ENCODE assay signal across 8 cellular contexts in genomic region chr20:18137412-18138265, GRCh38. TPM values are rescaled to one million over a fixed set of nuclear protein-coding genes. Genes with fewer than 3 reads are reported as not detected.
DNase-seq lines count a peak whose midpoint lies in the region; ATAC-seq and TF ChIP-seq lines count a peak whose summit lies in the region.

Gene KAT14, plus strand, starts transcription at chr20:18137863. Its CDS starts 4,798 bp downstream, at chr20:18142661.
Gene PET117, plus strand, starts transcription at chr20:18137863. Its CDS starts 93 bp downstream, at chr20:18137956.

- ATAC-seq in GM21528 (IDR thresholded peaks at IDR 0.05; ENCODE audit: low FRiP score, unreplicated experiment) (peak; percentile 90), PC-3 (peak; percentile 88), esophagus mucosa (peak; percentile 99)

- H3F3A ChIP-seq in PC-3 (ENCODE audit: low read length, unreplicated experiment), result no peaks in the 10 kb centered on the region

- H3K4me2 ChIP-seq in PC-3 (ENCODE audit: low read length), result peak within 1 kb of the TSS; percentile 98

- peak within 1 kb of the TSS; percentile 93 for H3K27ac Mint-ChIP-seq in activated T-cell treated with anti-CD3 and anti-CD28 coated beads, Interleukin-2, amount 50 U/mL, for 24 hours

- CTCF ChIA-PET in PC-3 (lab: Charles Lee), result no interaction called here

- H3K27ac ChIP-seq in PC-3 (ENCODE audit: low read length) (peak within 1 kb of the TSS; percentile 69), muscle layer of colon (ENCODE audit: low read depth, low read length) (peak within 1 kb of the TSS; percentile 77)

- H3K9ac ChIP-seq in PC-3 (ENCODE audit: low read length), result peak within 1 kb of the TSS; percentile 97
- H3K9ac ChIP-seq in muscle layer of colon (ENCODE audit: low read length), result peak within 1 kb of the TSS; percentile 96

- no peaks in the 10 kb centered on the region for H3K27me3 ChIP-seq in PC-3 (ENCODE audit: low read length)
- H3K27me3 ChIP-seq in muscle layer of colon (ENCODE audit: control insufficient read depth in 1 of 2, insufficient read depth in 2 of 2, low read length in 2 of 2), result no peaks in the 10 kb centered on the region

- POLR2A ChIA-PET in PC-3 (lab: Charles Lee; ENCODE audit: unreplicated experiment), result interaction anchor here (0.5 to 0.6 kb wide), 2 partner anchors 150 to 193 kb away, joined by 3 to 5 read pairs; no protein-coding TSS in a partner anchor

- peak within 1 kb of the TSS; percentile 100 for H2AFZ ChIP-seq in PC-3 (ENCODE audit: low read length)

- H3K36me3 Mint-ChIP-seq in activated T-cell treated with anti-CD3 and anti-CD28 coated beads, Interleukin-2, amount 50 U/mL, for 24 hours (ENCODE audit: low read depth), result peaks cover 31% of the 10 kb centered on the region

- no peaks in the 10 kb centered on the region for H3K9me2 ChIP-seq in PC-3 (replicated peaks; ENCODE audit: low read length)

- H3K4me1 Mint-ChIP-seq in activated T-cell treated with anti-CD3 and anti-CD28 coated beads, Interleukin-2, amount 50 U/mL, for 24 hours (ENCODE audit: low read depth), result peaks cover 41% of the 10 kb centered on the region

- 0 out of 2 replicates have a peak, but pooled peaks cover 9% of the 10 kb centered on the region for H3K36me3 ChIP-seq in PC-3 (ENCODE audit: low read depth, low read length)
- peaks cover 7% of the 10 kb centered on the region for H3K36me3 ChIP-seq in muscle layer of colon (ENCODE audit: insufficient read depth, low read length)

- H3K4me3 ChIP-seq in PC-3 (ENCODE audit: low read length), result peak within 1 kb of the TSS; percentile 92
- H3K4me3 ChIP-seq in muscle layer of colon (ENCODE audit: low read depth in 1 of 2, low read length in 2 of 2), result peak within 1 kb of the TSS; percentile 94 to 96

- no peaks in the 10 kb centered on the region for H3K9me3 Mint-ChIP-seq in activated T-cell treated with anti-CD3 and anti-CD28 coated beads, Interleukin-2, amount 50 U/mL, for 24 hours

- TSS peak; percentile 84 for BruUV-seq in PC-3 (replicated peaks; lab: Mats Ljungman, UMichigan)

- peak within 1 kb of the TSS; percentile 89 for H3K4me3 Mint-ChIP-seq in activated T-cell treated with anti-CD3 and anti-CD28 coated beads, Interleukin-2, amount 50 U/mL, for 24 hours

- no peaks in the 10 kb centered on the region for H3K27me3 Mint-ChIP-seq in activated T-cell treated with anti-CD3 and anti-CD28 coated beads, Interleukin-2, amount 50 U/mL, for 24 hours

- H3K4me1 ChIP-seq in PC-3 (ENCODE audit: insufficient read depth, low read length), result peaks cover 33% of the 10 kb centered on the region
- peaks cover 21% of the 10 kb centered on the region for H3K4me1 ChIP-seq in muscle layer of colon (ENCODE audit: insufficient read depth, low read length)

- TF ChIP-seq CTCF in PC-3 (conservative IDR thresholded peaks at IDR 0.05; ENCODE audit: low read depth, low read length), result no peak

- DNase-seq in DMS153 treated with DMSO at 0.1 percent for 48 hours (lab: John Stamatoyannopoulos, UW; ENCODE audit: unreplicated experiment) (peak; percentile 60), HuH-7.5 (ENCODE audit: low spot score) (peak; percentile 67), PC-3 (peak; percentile 95)
- peak; percentile 97 for DNase-seq in activated T-cell treated with anti-CD3 and anti-CD28 coated beads, Interleukin-2, amount 50 U/mL, for 24 hours
- DNase-seq in stimulated activated CD8-positive, alpha-beta memory T cell treated with anti-CD3 and anti-CD28 coated beads, Interleukin-7, amount 100 ng/mL, for 1 hour (ENCODE audit: low read depth in 2 of 2), result peak; percentile 78 to 85

- peaks cover 43% of the 10 kb centered on the region for H3K79me2 ChIP-seq in PC-3 (ENCODE audit: low read length)

- H3K9me3 ChIP-seq in PC-3 (ENCODE audit: low read length) (no peaks in the 10 kb centered on the region), muscle layer of colon (ENCODE audit: low read length) (no peaks in the 10 kb centered on the region)

- intact Hi-C loops in PC-3 (cut with micrococcal nuclease), result loop anchor here (2.0 kb wide), 4 partner anchors 79 to 151 kb away; partner anchors contain the start of gene ZNF133

- H4K20me1 ChIP-seq in PC-3 (ENCODE audit: low read length), result 0 out of 2 replicates have a peak, but pooled peaks cover 6% of the 10 kb centered on the region

RNA-seq across cellular contexts. Expression of gene KAT14, which starts in this region (rescaled TPM):
- total RNA-seq in PC-3 (2014; rRNA removed) (10.8 and 12.5 TPM in 2 replicates), esophagus mucosa (6.8 TPM)

RNA-seq across cellular contexts. Expression of gene PET117, which starts in this region (rescaled TPM):
- total RNA-seq in PC-3 (2014; rRNA removed), result 21.2 and 31.2 TPM in 2 replicates
- 5.0 TPM for total RNA-seq in esophagus mucosa

Comparison
In these comparisons a context has a peak if more than half of its experiments do, and no peak if none do; other contexts are left out.
1. Peak in every context shown above with its lines: DNase-seq, ATAC-seq, H3K4me3 ChIP-seq and H3K27ac ChIP-seq.